11 cellular contexts compared by ENCODE assay signal in genomic region chr14:89489796-89490506, GRCh38.
A peak's percentile ranks its signal among the peaks of the same experiment; 100 is the strongest.
DNase-seq lines count a peak whose midpoint lies in the region; ATAC-seq and TF ChIP-seq lines count a peak whose summit lies in the region.
"Had no signal": no experiment of that assay in that cellular context is flagged by ENCODE, and none has a peak within 500 bp of the region (broad histone marks: within the 10 kb centered on the region; RNA-seq: fewer than 3 reads in every experiment).

No MANE protein-coding gene starts in this region.

- H3K4me1 ChIP-seq in endocrine pancreas (ENCODE audit: control insufficient read depth, insufficient read depth, low read length) (peaks cover 5% of the 10 kb centered on the region), parathyroid adenoma (peaks cover 16% of the 10 kb centered on the region)
- H3K4me1 ChIP-seq: colonic mucosa, prostate gland had no signal

- POLR2A ChIA-PET in activated CD8-positive, alpha-beta T cell treated with anti-CD3 and anti-CD28 coated beads, Interleukin-2, amount 10 ng/mL, durations not matched to agents 7 days and 5 days (lab: Charles Lee): no interaction called here

- peaks cover 0 to 4% (median 0%) of the 10 kb centered on the region in 3 donors for H3K27me3 Mint-ChIP-seq in CD14-positive monocyte (ENCODE audit: low read depth in 3 of 3)
- no peaks in the 10 kb centered on the region for H3K27me3 Mint-ChIP-seq in activated naive CD4-positive, alpha-beta T cell treated with anti-CD3 and anti-CD28 coated beads, Interleukin-2, amount 10 ng/mL, durations not matched to agents 7 days and 5 days
- no peaks in the 10 kb centered on the region for H3K27me3 Mint-ChIP-seq in activated CD8-positive, alpha-beta T cell treated with anti-CD3 and anti-CD28 coated beads, Interleukin-2, amount 10 ng/mL, durations not matched to agents 7 days and 5 days (ENCODE audit: low read depth)
- H3K27me3 Mint-ChIP-seq: activated T-cell treated with anti-CD3 and anti-CD28 coated beads, Interleukin-2, amount 50 U/mL, for 24 hours had no signal

- H3K9ac ChIP-seq in endocrine pancreas (ENCODE audit: control insufficient read depth, insufficient read depth, low read length) (no peak overlapping the region), parathyroid adenoma (no peak overlapping the region)

- intact Hi-C loops in CD14-positive monocyte (cut with micrococcal nuclease): loop anchor here (5.0 kb wide), 2 partner anchors 43 to 73 kb away; partner anchors contain the start of gene FOXN3 (in 2 of the 2)

- H3K36me3 ChIP-seq in endocrine pancreas (ENCODE audit: control insufficient read depth, insufficient read depth, low read length) (no peaks in the 10 kb centered on the region), parathyroid adenoma (ENCODE audit: control insufficient read depth, insufficient read depth, low read length) (no peaks in the 10 kb centered on the region)
- H3K36me3 ChIP-seq: colonic mucosa, prostate gland had no signal

- no peaks in the 10 kb centered on the region for H3K27me3 ChIP-seq in endocrine pancreas (ENCODE audit: control insufficient read depth, insufficient read depth, low read length)
- no peaks in the 10 kb centered on the region for H3K27me3 ChIP-seq in parathyroid adenoma (ENCODE audit: control insufficient read depth, insufficient read depth, low read length)
- H3K27me3 ChIP-seq: colonic mucosa had no signal

- H3K9me3 ChIP-seq in endocrine pancreas (ENCODE audit: control insufficient read depth, low read length): no peaks in the 10 kb centered on the region
- H3K9me3 ChIP-seq in parathyroid adenoma (ENCODE audit: control insufficient read depth, low read length): no peaks in the 10 kb centered on the region
- H3K9me3 ChIP-seq: colonic mucosa, prostate gland had no signal

- TF ChIP-seq CTCF in CD14-positive monocyte (IDR thresholded peaks at IDR 0.05) (no peak), parathyroid adenoma (IDR thresholded peaks at IDR 0.05) (no peak)

- peaks cover 17 to 20% of the 10 kb centered on the region in 2 donors for H3K36me3 Mint-ChIP-seq in CD14-positive monocyte
- H3K36me3 Mint-ChIP-seq in activated naive CD4-positive, alpha-beta T cell treated with anti-CD3 and anti-CD28 coated beads, Interleukin-2, amount 10 ng/mL, durations not matched to agents 7 days and 5 days: peaks cover 24% of the 10 kb centered on the region
- peaks cover 13% of the 10 kb centered on the region for H3K36me3 Mint-ChIP-seq in activated CD8-positive, alpha-beta T cell treated with anti-CD3 and anti-CD28 coated beads, Interleukin-2, amount 10 ng/mL, durations not matched to agents 7 days and 5 days (ENCODE audit: low read depth)

- CTCF ChIA-PET in activated naive CD4-positive, alpha-beta T cell treated with anti-CD3 and anti-CD28 coated beads, Interleukin-2, amount 10 ng/mL, durations not matched to agents 7 days and 5 days (lab: Charles Lee): no interaction called here
- CTCF ChIA-PET in activated CD8-positive, alpha-beta T cell treated with anti-CD3 and anti-CD28 coated beads, Interleukin-2, amount 10 ng/mL, durations not matched to agents 7 days and 5 days (lab: Charles Lee): no interaction called here

- H3K4me3 Mint-ChIP-seq in CD14-positive monocyte: no peak overlapping the region
- H3K4me3 Mint-ChIP-seq in activated naive CD4-positive, alpha-beta T cell treated with anti-CD3 and anti-CD28 coated beads, Interleukin-2, amount 10 ng/mL, durations not matched to agents 7 days and 5 days: no peak overlapping the region
- H3K4me3 Mint-ChIP-seq in activated CD8-positive, alpha-beta T cell treated with anti-CD3 and anti-CD28 coated beads, Interleukin-2, amount 10 ng/mL, durations not matched to agents 7 days and 5 days: no peak overlapping the region
- H3K4me3 Mint-ChIP-seq: activated T-cell treated with anti-CD3 and anti-CD28 coated beads, Interleukin-2, amount 50 U/mL, for 24 hours had no signal

- H3K4me1 Mint-ChIP-seq in CD14-positive monocyte: peaks cover 51% of the 10 kb centered on the region
- H3K4me1 Mint-ChIP-seq in activated naive CD4-positive, alpha-beta T cell treated with anti-CD3 and anti-CD28 coated beads, Interleukin-2, amount 10 ng/mL, durations not matched to agents 7 days and 5 days: peaks cover 7% of the 10 kb centered on the region
- H3K4me1 Mint-ChIP-seq in activated CD8-positive, alpha-beta T cell treated with anti-CD3 and anti-CD28 coated beads, Interleukin-2, amount 10 ng/mL, durations not matched to agents 7 days and 5 days (ENCODE audit: low read depth): peaks cover 17% of the 10 kb centered on the region

- DNase-seq in CD14-positive monocyte (ENCODE audit: low spot score) (no peak), NCI-H2107 treated with DMSO at 0.1 percent for 48 hours (lab: John Stamatoyannopoulos, UW; ENCODE audit: unreplicated experiment) (peak; percentile 70), NCI-H2081 treated with DMSO at 0.1 percent for 48 hours (lab: John Stamatoyannopoulos, UW) (no peak)
- no peak for DNase-seq in activated naive CD4-positive, alpha-beta T cell treated with anti-CD3 and anti-CD28 coated beads, Interleukin-2, amount 10 ng/mL, durations not matched to agents 7 days and 5 days
- DNase-seq in activated CD8-positive, alpha-beta T cell treated with anti-CD3 and anti-CD28 coated beads, Interleukin-2, amount 10 ng/mL, durations not matched to agents 7 days and 5 days: no peak
- DNase-seq: activated T-cell treated with anti-CD3 and anti-CD28 coated beads, Interleukin-2, amount 50 U/mL, for 24 hours; colonic mucosa had no signal

- H3K4me3 ChIP-seq in endocrine pancreas (ENCODE audit: control insufficient read depth, insufficient read depth, low read length) (peak overlapping the region; percentile 14), parathyroid adenoma (ENCODE audit: low read depth, low read length) (peak overlapping the region; percentile 3)
- H3K4me3 ChIP-seq: colonic mucosa, prostate gland had no signal

- H3K4me2 ChIP-seq in parathyroid adenoma (ENCODE audit: low read length): peak overlapping the region; percentile 41

- peaks cover 37% of the 10 kb centered on the region for H3K79me2 ChIP-seq in parathyroid adenoma

- ATAC-seq in activated CD8-positive, alpha-beta T cell treated with anti-CD3 and anti-CD28 coated beads, Interleukin-2, amount 10 ng/mL, durations not matched to agents 7 days and 5 days: no peak
- no peak for ATAC-seq in GM21619 (IDR thresholded peaks at IDR 0.05; ENCODE audit: unreplicated experiment)

- peaks cover 0 to 1% (median 0%) of the 10 kb centered on the region in 7 donors for H3K9me3 Mint-ChIP-seq in CD14-positive monocyte
- no peaks in the 10 kb centered on the region for H3K9me3 Mint-ChIP-seq in activated naive CD4-positive, alpha-beta T cell treated with anti-CD3 and anti-CD28 coated beads, Interleukin-2, amount 10 ng/mL, durations not matched to agents 7 days and 5 days
- no peaks in the 10 kb centered on the region for H3K9me3 Mint-ChIP-seq in activated CD8-positive, alpha-beta T cell treated with anti-CD3 and anti-CD28 coated beads, Interleukin-2, amount 10 ng/mL, durations not matched to agents 7 days and 5 days (ENCODE audit: insufficient read depth)
- H3K9me3 Mint-ChIP-seq: activated T-cell treated with anti-CD3 and anti-CD28 coated beads, Interleukin-2, amount 50 U/mL, for 24 hours had no signal

- H3K27ac ChIP-seq in parathyroid adenoma: no peak overlapping the region
- H3K27ac ChIP-seq: colonic mucosa, prostate gland had no signal

- peak overlapping the region in 4 of 7 donors; percentile 12 to 65 (median 45) for H3K27ac Mint-ChIP-seq in CD14-positive monocyte
- no peak overlapping the region for H3K27ac Mint-ChIP-seq in activated naive CD4-positive, alpha-beta T cell treated with anti-CD3 and anti-CD28 coated beads, Interleukin-2, amount 10 ng/mL, durations not matched to agents 7 days and 5 days
- no peak overlapping the region for H3K27ac Mint-ChIP-seq in activated CD8-positive, alpha-beta T cell treated with anti-CD3 and anti-CD28 coated beads, Interleukin-2, amount 10 ng/mL, durations not matched to agents 7 days and 5 days
- H3K27ac Mint-ChIP-seq: activated T-cell treated with anti-CD3 and anti-CD28 coated beads, Interleukin-2, amount 50 U/mL, for 24 hours had no signal

- H2AFZ ChIP-seq in parathyroid adenoma: no peak overlapping the region

Comparison
In these comparisons a context has a peak if more than half of its experiments do, and no peak if none do; other contexts are left out.
1. H3K27ac Mint-ChIP-seq: peak in CD14-positive monocyte (4 of 7); none in activated naive CD4-positive, alpha-beta T cell treated with anti-CD3 and anti-CD28 coated beads, Interleukin-2, amount 10 ng/mL, durations not matched to agents 7 days and 5 days (single experiment) and activated CD8-positive, alpha-beta T cell treated with anti-CD3 and anti-CD28 coated beads, Interleukin-2, amount 10 ng/mL, durations not matched to agents 7 days and 5 days (single experiment).